In genomic region chr17:73476890-73477350, GRCh38 we compare ENCODE assay signal across 1 cellular context.
A peak's percentile ranks its signal among the peaks of the same experiment; 100 is the strongest.
TF ChIP-seq lines count a peak whose summit lies in the region.

No MANE protein-coding gene starts in this region.

TF ChIP-seq in HEK293, 187 proteins besides CTCF, POLR2A, EP300 and RAD21 (continued from another document):
- TF ChIP-seq ZNF530 (tag by site-specific recombination; IDR thresholded peaks at IDR 0.05; ENCODE audit: low read depth): no peak
- no peak for TF ChIP-seq ZNF423 (tag by site-specific recombination; IDR thresholded peaks at IDR 0.05)
- TF ChIP-seq ZNF621 (tag by site-specific recombination; IDR thresholded peaks at IDR 0.05): no peak
- TF ChIP-seq SP7 (tag by site-specific recombination; IDR thresholded peaks at IDR 0.05): peak; percentile 66
- no peak for TF ChIP-seq ZFP37 (tag by site-specific recombination; IDR thresholded peaks at IDR 0.05)
- TF ChIP-seq SETDB1 (IDR thresholded peaks at IDR 0.05; ENCODE audit: insufficient read length, low read length): no peak
- no peak for TF ChIP-seq ZNF501 (tag by site-specific recombination; IDR thresholded peaks at IDR 0.05)
- TF ChIP-seq ZIC2 (tag by site-specific recombination; IDR thresholded peaks at IDR 0.05): peak; percentile 75
- no peak for TF ChIP-seq ZSCAN18 (tag by site-specific recombination; IDR thresholded peaks at IDR 0.05)
- TF ChIP-seq, protein P1, sequence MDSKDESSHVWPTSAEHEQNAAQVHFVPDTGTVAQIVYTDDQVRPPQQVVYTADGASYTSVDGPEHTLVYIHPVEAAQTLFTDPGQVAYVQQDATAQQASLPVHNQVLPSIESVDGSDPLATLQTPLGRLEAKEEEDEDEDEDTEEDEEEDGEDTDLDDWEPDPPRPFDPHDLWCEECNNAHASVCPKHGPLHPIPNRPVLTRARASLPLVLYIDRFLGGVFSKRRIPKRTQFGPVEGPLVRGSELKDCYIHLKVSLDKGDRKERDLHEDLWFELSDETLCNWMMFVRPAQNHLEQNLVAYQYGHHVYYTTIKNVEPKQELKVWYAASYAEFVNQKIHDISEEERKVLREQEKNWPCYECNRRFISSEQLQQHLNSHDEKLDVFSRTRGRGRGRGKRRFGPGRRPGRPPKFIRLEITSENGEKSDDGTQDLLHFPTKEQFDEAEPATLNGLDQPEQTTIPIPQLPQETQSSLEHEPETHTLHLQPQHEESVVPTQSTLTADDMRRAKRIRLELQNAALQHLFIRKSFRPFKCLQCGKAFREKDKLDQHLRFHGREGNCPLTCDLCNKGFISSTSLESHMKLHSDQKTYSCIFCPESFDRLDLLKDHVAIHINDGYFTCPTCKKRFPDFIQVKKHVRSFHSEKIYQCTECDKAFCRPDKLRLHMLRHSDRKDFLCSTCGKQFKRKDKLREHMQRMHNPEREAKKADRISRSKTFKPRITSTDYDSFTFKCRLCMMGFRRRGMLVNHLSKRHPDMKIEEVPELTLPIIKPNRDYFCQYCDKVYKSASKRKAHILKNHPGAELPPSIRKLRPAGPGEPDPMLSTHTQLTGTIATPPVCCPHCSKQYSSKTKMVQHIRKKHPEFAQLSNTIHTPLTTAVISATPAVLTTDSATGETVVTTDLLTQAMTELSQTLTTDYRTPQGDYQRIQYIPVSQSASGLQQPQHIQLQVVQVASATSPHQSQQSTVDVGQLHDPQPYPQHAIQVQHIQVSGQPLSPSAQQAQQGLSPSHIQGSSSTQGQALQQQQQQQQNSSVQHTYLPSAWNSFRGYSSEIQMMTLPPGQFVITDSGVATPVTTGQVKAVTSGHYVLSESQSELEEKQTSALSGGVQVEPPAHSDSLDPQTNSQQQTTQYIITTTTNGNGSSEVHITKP (tag by site-specific recombination; IDR thresholded peaks at IDR 0.05): no peak
- TF ChIP-seq ZBTB20 (tag by site-specific recombination; IDR thresholded peaks at IDR 0.05): no peak
- TF ChIP-seq, protein P2, sequence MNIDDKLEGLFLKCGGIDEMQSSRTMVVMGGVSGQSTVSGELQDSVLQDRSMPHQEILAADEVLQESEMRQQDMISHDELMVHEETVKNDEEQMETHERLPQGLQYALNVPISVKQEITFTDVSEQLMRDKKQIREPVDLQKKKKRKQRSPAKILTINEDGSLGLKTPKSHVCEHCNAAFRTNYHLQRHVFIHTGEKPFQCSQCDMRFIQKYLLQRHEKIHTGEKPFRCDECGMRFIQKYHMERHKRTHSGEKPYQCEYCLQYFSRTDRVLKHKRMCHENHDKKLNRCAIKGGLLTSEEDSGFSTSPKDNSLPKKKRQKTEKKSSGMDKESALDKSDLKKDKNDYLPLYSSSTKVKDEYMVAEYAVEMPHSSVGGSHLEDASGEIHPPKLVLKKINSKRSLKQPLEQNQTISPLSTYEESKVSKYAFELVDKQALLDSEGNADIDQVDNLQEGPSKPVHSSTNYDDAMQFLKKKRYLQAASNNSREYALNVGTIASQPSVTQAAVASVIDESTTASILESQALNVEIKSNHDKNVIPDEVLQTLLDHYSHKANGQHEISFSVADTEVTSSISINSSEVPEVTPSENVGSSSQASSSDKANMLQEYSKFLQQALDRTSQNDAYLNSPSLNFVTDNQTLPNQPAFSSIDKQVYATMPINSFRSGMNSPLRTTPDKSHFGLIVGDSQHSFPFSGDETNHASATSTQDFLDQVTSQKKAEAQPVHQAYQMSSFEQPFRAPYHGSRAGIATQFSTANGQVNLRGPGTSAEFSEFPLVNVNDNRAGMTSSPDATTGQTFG (tag by site-specific recombination; IDR thresholded peaks at IDR 0.05; ENCODE audit: borderline replicate concordance): no peak
- TF ChIP-seq ZNF600 (tag by site-specific recombination; IDR thresholded peaks at IDR 0.05): peak; percentile 63
- no peak for TF ChIP-seq FEZF1 (tag by site-specific recombination; IDR thresholded peaks at IDR 0.05)
- no peak for TF ChIP-seq ZNF596 (tag by site-specific recombination; IDR thresholded peaks at IDR 0.05)
- TF ChIP-seq ZNF404 (tag by site-specific recombination; IDR thresholded peaks at IDR 0.05): no peak
- peak; percentile 88 for TF ChIP-seq ZFHX2 (tag by site-specific recombination; conservative IDR thresholded peaks at IDR 0.05)
- no peak for TF ChIP-seq ZSCAN30 (tag by site-specific recombination; IDR thresholded peaks at IDR 0.05)
